Comparison of ENCODE assay signal across 12 cellular contexts in genomic region chr1:224331326-224331725, GRCh38. TPM values are rescaled to one million over a fixed set of nuclear protein-coding genes. Genes with fewer than 3 reads are reported as not detected.
DNase-seq lines count a peak whose midpoint lies in the region; ATAC-seq and TF ChIP-seq lines count a peak whose summit lies in the region.
"Had no signal": no experiment of that assay in that cellular context is flagged by ENCODE, and none has a peak within 500 bp of the region (broad histone marks: within the 10 kb centered on the region; RNA-seq: fewer than 3 reads in every experiment).

No MANE protein-coding gene starts in this region.

- POLR2A ChIA-PET in CD8-positive, alpha-beta T cell (lab: Charles Lee): no interaction called here
- POLR2A ChIA-PET in PC-9 (lab: Charles Lee; ENCODE audit: unreplicated experiment): no interaction called here

- ATAC-seq in CD8-positive, alpha-beta T cell: no peak

- H4K20me1 ChIP-seq in PC-9 (ENCODE audit: insufficient read depth): no peaks in the 10 kb centered on the region

- intact Hi-C loops in CD8-positive, alpha-beta T cell (cut with DNase I, micrococcal nuclease): loop anchor here (2.0 to 10.0 kb wide), 6 partner anchors 103 to 1187 kb away; partner anchors contain the start of genes TLR5 (in 1 of the 2), TP53BP2 (in 1 of the 2) and WDR26 (in 1 of the 2)
- intact Hi-C loops in PC-9 (cut with micrococcal nuclease; ENCODE audit: unreplicated experiment): loop anchor here (5.0 to 10.0 kb wide), 4 partner anchors 164 to 1197 kb away; no protein-coding TSS in a partner anchor
- intact Hi-C loops in spleen (cut with DNase I; ENCODE audit: low total_unique reads): no loop called here
- intact Hi-C loops in prostate gland (cut with DNase I): loop anchor here (10.0 kb wide), 1 partner anchor 147 kb away; the partner anchor contains the start of gene DEGS1

- H3K36me3 ChIP-seq in CD8-positive, alpha-beta T cell (ENCODE audit: insufficient read depth, low read length): no peaks in the 10 kb centered on the region
- H3K36me3 ChIP-seq in PC-9 (ENCODE audit: low read depth) (0 out of 2 replicates have a peak, but pooled peaks cover under 1% of the 10 kb centered on the region), spleen (peaks cover 0 to 13% (median 0%) of the 10 kb centered on the region in 6 donors), prostate gland (no peaks in the 10 kb centered on the region)
- H3K36me3 ChIP-seq: tibial artery had no signal

- no peak overlapping the region for H3K27ac Mint-ChIP-seq in CD8-positive, alpha-beta T cell
- no peak overlapping the region for H3K27ac Mint-ChIP-seq in glutamatergic neuron (ENCODE audit: unreplicated experiment)

- H3K4me1 Mint-ChIP-seq in CD8-positive, alpha-beta T cell (ENCODE audit: low read depth): peaks cover 47% of the 10 kb centered on the region
- peaks cover 14% of the 10 kb centered on the region for H3K4me1 Mint-ChIP-seq in glutamatergic neuron (ENCODE audit: low read depth, unreplicated experiment)

- H3K27me3 Mint-ChIP-seq in CD8-positive, alpha-beta T cell (ENCODE audit: low read depth): no peaks in the 10 kb centered on the region
- peaks cover 6% of the 10 kb centered on the region for H3K27me3 Mint-ChIP-seq in glutamatergic neuron (ENCODE audit: unreplicated experiment)

- no peaks in the 10 kb centered on the region for H3K9me3 Mint-ChIP-seq in CD8-positive, alpha-beta T cell
- H3K9me3 Mint-ChIP-seq in glutamatergic neuron (ENCODE audit: unreplicated experiment): peaks cover 2% of the 10 kb centered on the region

- peaks cover 14% of the 10 kb centered on the region for H3F3A ChIP-seq in PC-9 (ENCODE audit: insufficient read depth, low read depth)

- no peaks in the 10 kb centered on the region for H3K9me2 ChIP-seq in PC-9 (ENCODE audit: insufficient read depth)

- H3K79me2 ChIP-seq in PC-9 (ENCODE audit: low read depth): peaks cover 31% of the 10 kb centered on the region

- H3K4me2 ChIP-seq in PC-9: peak overlapping the region; percentile 88

- no TSS peak for BruUV-seq in PC-9 (replicated peaks; lab: Mats Ljungman, UMichigan)

- no peak for DNase-seq in CD8-positive, alpha-beta T cell
- DNase-seq in PC-9 (no peak), glutamatergic neuron (no peak), spleen (no peak), nucleus accumbens (lab: John Stamatoyannopoulos, UW) (no peak), NCI-H748 treated with DMSO at 0.1 percent for 48 hours (lab: John Stamatoyannopoulos, UW) (no peak), prostate gland (ENCODE audit: low spot score) (no peak)
- DNase-seq: COR-L47, NCI-H69, T1000, tibial artery had no signal

- H3K4me1 ChIP-seq in CD8-positive, alpha-beta T cell (ENCODE audit: insufficient read depth, low read length): peaks cover 22% of the 10 kb centered on the region
- H3K4me1 ChIP-seq in PC-9 (replicated peaks; ENCODE audit: insufficient read depth) (peaks cover 16% of the 10 kb centered on the region), spleen (peaks cover 16 to 61% (median 41%) of the 10 kb centered on the region in 6 donors), prostate gland (replicated peaks) (peaks cover 10% of the 10 kb centered on the region)

- H3K36me3 Mint-ChIP-seq in CD8-positive, alpha-beta T cell: peaks cover 10% of the 10 kb centered on the region
- no peaks in the 10 kb centered on the region for H3K36me3 Mint-ChIP-seq in glutamatergic neuron (ENCODE audit: unreplicated experiment)

- TF ChIP-seq CTCF in 22Rv1 (IDR thresholded peaks at IDR 0.05) (no peak), PC-9 (conservative IDR thresholded peaks at IDR 0.05) (no peak), glutamatergic neuron (IDR thresholded peaks at IDR 0.05; ENCODE audit: partially characterized antibody, unreplicated experiment) (no peak), spleen (IDR thresholded peaks at IDR 0.05 in 8 of 11, conservative IDR thresholded peaks at IDR 0.05 in 3 of 11) (no peak), prostate gland (IDR thresholded peaks at IDR 0.05) (no peak)
- TF ChIP-seq CTCF in CD8-positive, alpha-beta T cell (IDR thresholded peaks at IDR 0.05): no peak

- H3K4me3 ChIP-seq in CD8-positive, alpha-beta T cell (ENCODE audit: low read depth, low read length): no peak overlapping the region
- H3K4me3 ChIP-seq in PC-9 (peak overlapping the region; percentile 87; the same call in 1 of the 2 replicates), spleen (peak overlapping the region in 1 of 8 donors; percentile 83), prostate gland (no peak overlapping the region)

- WGBS in spleen, 5 donors: 92 to 100% (median 96%) methylated on average over 2 of the region's 2 CpGs
- 100% methylated on average over 2 of the region's 2 CpGs for WGBS in prostate gland

- H3K27ac ChIP-seq in 22Rv1 (peak overlapping the region; percentile 96), PC-9 (peak overlapping the region; percentile 78), spleen (peak overlapping the region in 1 of 8 donors; percentile 91), prostate gland (no peak overlapping the region)
- no peak overlapping the region for H3K27ac ChIP-seq in CD8-positive, alpha-beta T cell (ENCODE audit: low read depth, low read length)

- H3K9me3 ChIP-seq in CD8-positive, alpha-beta T cell (ENCODE audit: low read length): no peaks in the 10 kb centered on the region
- H3K9me3 ChIP-seq in PC-9 (ENCODE audit: insufficient read depth, low read depth): no peaks in the 10 kb centered on the region
- H3K9me3 ChIP-seq in spleen: no peaks in the 10 kb centered on the region
- no peaks in the 10 kb centered on the region for H3K9me3 ChIP-seq in prostate gland
- H3K9me3 ChIP-seq: tibial artery had no signal

- TF ChIP-seq POLR2A in spleen (IDR thresholded peaks at IDR 0.05) (no peak), prostate gland (IDR thresholded peaks at IDR 0.05) (no peak)

- peak overlapping the region; percentile 91; the same call in 1 of the 2 replicates for H2AFZ ChIP-seq in PC-9

- no peaks in the 10 kb centered on the region for H3K27me3 ChIP-seq in CD8-positive, alpha-beta T cell (ENCODE audit: insufficient read depth, low read length)
- no peaks in the 10 kb centered on the region for H3K27me3 ChIP-seq in PC-9 (ENCODE audit: insufficient read depth, low read depth)
- no peaks in the 10 kb centered on the region for H3K27me3 ChIP-seq in spleen (replicated peaks in 1 of 7)
- H3K27me3 ChIP-seq in prostate gland (replicated peaks; ENCODE audit: insufficient read depth): no peaks in the 10 kb centered on the region
- H3K27me3 ChIP-seq: tibial artery had no signal

- peak overlapping the region; percentile 94 for H3K4me3 Mint-ChIP-seq in CD8-positive, alpha-beta T cell
- peak overlapping the region; percentile 98 for H3K4me3 Mint-ChIP-seq in glutamatergic neuron (ENCODE audit: unreplicated experiment)

- CTCF ChIA-PET in CD8-positive, alpha-beta T cell (lab: Charles Lee): interaction anchor here (0.9 to 1.0 kb wide), 2 partner anchors 215 to 217 kb away, joined by 3 to 5 read pairs; partner anchors contain the start of gene FBXO28
- CTCF ChIA-PET in PC-9 (lab: Charles Lee): interaction anchor here (0.7 kb wide), 1 partner anchor 209 kb away, joined by 10 read pairs; no protein-coding TSS in a partner anchor

RNA-seq across cellular contexts. Expression of gene NVL, which starts 1.4 kb away (rescaled TPM):
- 10 to 100 TPM; 11.1 to 16.6 TPM for total RNA-seq in CD8-positive, alpha-beta T cell
- total RNA-seq in PC-9 (2021): 27.3 and 36.1 TPM in 2 replicates
- total RNA-seq in glutamatergic neuron (ENCODE audit: unreplicated experiment): 36.9 TPM
- total RNA-seq in spleen: 10 to 100 TPM; 23.3 to 39.0 (median 33.2) TPM
- polyA plus RNA-seq in spleen: 10 to 100 TPM; 27.4 to 61.9 (median 42.4) TPM
- 10 to 100 TPM; 23.9 to 29.7 TPM for total RNA-seq in prostate gland

RNA-seq across cellular contexts. Expression of gene CNIH4, which starts 25.4 kb away (rescaled TPM):
- 10 to 100 TPM; 26.5 to 28.6 TPM for total RNA-seq in CD8-positive, alpha-beta T cell
- 86.2 and 93.8 TPM in 2 replicates for total RNA-seq in PC-9 (2021)
- 85.5 TPM for total RNA-seq in glutamatergic neuron (ENCODE audit: unreplicated experiment)
- total RNA-seq in spleen: 10 to 100 TPM; 23.9 to 47.1 (median 32.8) TPM
- 10 to 100 TPM; 19.3 to 31.9 (median 23.1) TPM for polyA plus RNA-seq in spleen
- 10 to 100 TPM; 14.5 to 31.5 TPM for total RNA-seq in prostate gland

Comparison
In these comparisons a context has a peak if more than half of its experiments do, and no peak if none do; other contexts are left out.
1. H3K27ac ChIP-seq: peak in 22Rv1 (single experiment) and PC-9 (single experiment); none in CD8-positive, alpha-beta T cell (single experiment) and prostate gland (0 of 2).